20 cellular contexts compared by ENCODE assay signal in the genomic region with DNA sequence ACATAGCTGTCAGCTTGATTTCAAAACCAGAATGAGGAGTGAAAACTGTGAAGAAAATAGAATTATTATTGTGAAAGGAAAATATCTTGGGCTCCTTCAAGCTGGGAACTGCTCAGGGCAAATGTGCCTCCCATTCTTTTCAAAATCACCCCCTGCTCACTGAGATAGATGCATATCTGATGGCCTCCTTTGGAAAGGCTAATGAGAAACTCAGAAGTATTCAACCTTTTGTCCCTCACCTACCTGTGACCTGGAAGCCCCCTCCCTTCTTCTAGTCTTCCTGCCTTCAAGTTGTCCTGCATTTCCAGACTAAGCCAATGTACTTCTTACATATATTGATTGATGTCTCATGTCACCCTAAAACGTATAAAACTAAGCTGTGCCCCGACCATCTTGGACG.
DNase-seq lines count a peak whose midpoint lies in the region; ATAC-seq, FAIRE-seq and TF ChIP-seq lines count a peak whose summit lies in the region.
"Had no signal": no experiment of that assay in that cellular context is flagged by ENCODE, and none has a peak within 500 bp of the region (broad histone marks: within the 10 kb centered on the region; RNA-seq: fewer than 3 reads in every experiment).

No MANE protein-coding gene starts in this region.

- POLR2A ChIA-PET in H1 (lab: Charles Lee; ENCODE audit: partially characterized antibody): interaction anchor here (0.7 to 3.1 kb wide), 4 partner anchors 10 to 35 kb away, joined by 3 to 27 read pairs (median 4); no protein-coding TSS in a partner anchor

- H3K4me2 ChIP-seq in H9 (ENCODE audit: insufficient read depth, insufficient read length, low read length) (no peak overlapping the region), H1 (ENCODE audit: insufficient read depth in 1 of 2, low read depth in 2 of 2, low read length in 2 of 2) (0 out of 4 replicates have a peak overlapping the region, but pooled peaks of 1 of the 2 experiments have one; percentile 8), mesendoderm (ENCODE audit: low read length) (no peak overlapping the region)
- H3K4me2 ChIP-seq: KMS-11 had no signal

- H3K27me3 Mint-ChIP-seq in H9 (ENCODE audit: low read depth): no peaks in the 10 kb centered on the region; the same call in 1 of the 2 replicates

- CTCF ChIA-PET in H1 (lab: Charles Lee; ENCODE audit: partially characterized antibody): interaction anchor here (1.0 to 1.6 kb wide), 7 partner anchors 9 to 184 kb away, joined by 3 to 6 read pairs (median 3); no protein-coding TSS in a partner anchor

- peak overlapping the region; percentile 51 to 78 (median 53); a peak in 6 of 7 replicates for H3K27ac Mint-ChIP-seq in H9
- H3K27ac Mint-ChIP-seq: CD4-positive, CD25-positive, alpha-beta regulatory T cell; CD8-positive, alpha-beta memory T cell had no signal

- H2BK5ac ChIP-seq in H9 (ENCODE audit: insufficient read length, low read length): no peak overlapping the region
- H2BK5ac ChIP-seq in H1 (ENCODE audit: low read depth, low read length): peak overlapping the region; percentile 96; the same call in 1 of the 2 replicates
- H2BK5ac ChIP-seq in mesendoderm (ENCODE audit: low read length): peak overlapping the region; percentile 99

- TF ChIP-seq RAD21 in H1 (IDR thresholded peaks at IDR 0.05 in 1 of 2, conservative IDR thresholded peaks at IDR 0.05 in 1 of 2; ENCODE audit: low read depth in 2 of 2, low read length in 2 of 2): no peak

- no peaks in the 10 kb centered on the region for H3K79me2 ChIP-seq in H9 (ENCODE audit: insufficient read depth, low read length)
- H3K79me2 ChIP-seq in H1 (ENCODE audit: control insufficient read depth in 1 of 2, insufficient read depth in 2 of 2, low read length in 2 of 2): no peaks in the 10 kb centered on the region
- H3K79me2 ChIP-seq in mesendoderm (ENCODE audit: control insufficient read depth, insufficient read depth, low read length): no peaks in the 10 kb centered on the region

- H3K4ac ChIP-seq in H9 (ENCODE audit: low read depth, low read length): no peak overlapping the region
- H3K4ac ChIP-seq in H1 (replicated peaks; ENCODE audit: insufficient read length, low read depth, low read length): peak overlapping the region; percentile 85
- H3K4ac ChIP-seq in mesendoderm (ENCODE audit: low read depth, low read length): peak overlapping the region; percentile 93

- H3K23me2 ChIP-seq in H9 (ENCODE audit: insufficient read length, low read depth, low read length, poor library complexity, severe bottlenecking) (no peaks in the 10 kb centered on the region), H1 (ENCODE audit: low read depth, low read length) (no peaks in the 10 kb centered on the region)

- WGBS in H9 (ENCODE audit: extremely low coverage, insufficient read length, low lambda C conversion rate): no CpG with 5 or more reads among the region's 3 CpGs
- WGBS in H1 (ENCODE audit: extremely low coverage in 1 of 2, insufficient coverage in 1 of 2, insufficient read length in 1 of 2, insufficient replicate concordance in 2 of 2, low coverage in 1 of 2, low lambda C conversion rate in 2 of 2, missing lambda C conversion rate in 1 of 2), 2 experiments: 57% methylated on average over 3 of the region's 3 CpGs; no CpG with 5 or more reads in 1 of the 2 experiments
- WGBS in mesendoderm (ENCODE audit: extremely low coverage, insufficient coverage, low lambda C conversion rate): no CpG with 5 or more reads among the region's 3 CpGs

- H3K9ac ChIP-seq in H9 (ENCODE audit: extremely low read depth, insufficient read length, low read length): no peak overlapping the region
- H3K9ac ChIP-seq in H1 (replicated peaks in 1 of 4; ENCODE audit: extremely low read depth in 1 of 4, low read depth in 3 of 4, low read length in 3 of 4): no peak overlapping the region
- H3K9ac ChIP-seq in mesendoderm (ENCODE audit: low read length): no peak overlapping the region
- H3K9ac ChIP-seq: KMS-11 had no signal

- TF ChIP-seq CTCF in H9 (conservative IDR thresholded peaks at IDR 0.05) (no peak), H1 (IDR thresholded peaks at IDR 0.05; ENCODE audit: control extremely low read depth in 1 of 3, insufficient read depth in 1 of 3, low read depth in 1 of 3, low read length in 3 of 3) (no peak)

- H4K20me1 ChIP-seq in H9 (ENCODE audit: control insufficient read depth, insufficient read depth, insufficient read length): no peaks in the 10 kb centered on the region
- no peaks in the 10 kb centered on the region for H4K20me1 ChIP-seq in H1 (replicated peaks in 1 of 2; ENCODE audit: control insufficient read depth in 1 of 2, insufficient read depth in 2 of 2, low read length in 2 of 2)

- FAIRE-seq in H1 (lab: Jason Lieb, UNC): peak; percentile 13
- FAIRE-seq: A204.1, GM12878 had no signal

- H2AK5ac ChIP-seq in H9 (ENCODE audit: insufficient read length, low read length) (no peak overlapping the region), H1 (ENCODE audit: low read depth, low read length) (peak overlapping the region; percentile 42; the same call in 1 of the 2 replicates), mesendoderm (ENCODE audit: low read length) (no peak overlapping the region)

- H3K36me3 Mint-ChIP-seq in H9 (ENCODE audit: insufficient read depth in 1 of 3, low read depth in 3 of 3): no peaks in the 10 kb centered on the region; a peak in 1 of 7 replicates
- H3K36me3 Mint-ChIP-seq: CD4-positive, CD25-positive, alpha-beta regulatory T cell; CD8-positive, alpha-beta memory T cell had no signal

- H3K27me3 ChIP-seq in H9 (ENCODE audit: insufficient read depth, low read length) (no peaks in the 10 kb centered on the region), H1 (replicated peaks in 1 of 4; ENCODE audit: control insufficient read depth in 3 of 4, extremely low read depth in 1 of 4, insufficient read depth in 3 of 4, low read length in 3 of 4) (no peaks in the 10 kb centered on the region), mesendoderm (ENCODE audit: insufficient read depth, low read length, poor library complexity) (no peaks in the 10 kb centered on the region)
- H3K27me3 ChIP-seq: BE2C had no signal

- H2BK12ac ChIP-seq in H9 (ENCODE audit: insufficient read length, low read depth, low read length) (no peak overlapping the region), H1 (ENCODE audit: low read depth, low read length) (peak overlapping the region; percentile 94; the same call in 1 of the 2 replicates)

- H3T11ph ChIP-seq in H9 (ENCODE audit: low read length): no peak overlapping the region

- H2BK20ac ChIP-seq in H9 (ENCODE audit: low read depth, low read length, poor library complexity, severe bottlenecking): no peak overlapping the region
- peak overlapping the region; percentile 98; the same call in 1 of the 2 replicates for H2BK20ac ChIP-seq in H1 (ENCODE audit: low read length)

- H3K79me1 ChIP-seq in H9 (ENCODE audit: insufficient read depth, low read depth, low read length, poor library complexity, severe bottlenecking) (no peaks in the 10 kb centered on the region), H1 (ENCODE audit: low read depth, low read length) (no peaks in the 10 kb centered on the region), mesendoderm (ENCODE audit: low read length) (no peaks in the 10 kb centered on the region)

- DNase-seq in H9 (no peak), H1 (ENCODE audit: low read depth in 1 of 2, low spot score in 2 of 2) (no peak), mesendoderm (peak; percentile 67), DMS53 treated with DMSO at 0.1 percent for 48 hours (lab: John Stamatoyannopoulos, UW; ENCODE audit: unreplicated experiment) (no peak), iPS-NIHi11 (ENCODE audit: low spot score) (no peak)
- DNase-seq in stimulated activated CD4-positive, alpha-beta T cell treated with anti-CD3 and anti-CD28 coated beads, Interleukin-1b, Interleukin-23, amount 100 ng/mL, for 48 hours: no peak
- DNase-seq: ACHN; BE2C; C1 segment of cervical spinal cord; Caco-2; CD4-positive, CD25-positive, alpha-beta regulatory T cell; CD8-positive, alpha-beta memory T cell; DMS153; DMS79 treated with DMSO at 0.1 percent for 48 hours; GOT3 had no signal

- no peak overlapping the region for H3K18ac ChIP-seq in H9 (ENCODE audit: insufficient read length, low read depth, low read length)
- peak overlapping the region; percentile 93 for H3K18ac ChIP-seq in H1 (ENCODE audit: extremely low read depth, low read length)
- H3K18ac ChIP-seq in mesendoderm (ENCODE audit: low read length): no peak overlapping the region

- H3K27ac ChIP-seq in H9 (ENCODE audit: insufficient read length, low read depth, low read length): peak overlapping the region; percentile 53
- no peak overlapping the region for H3K27ac ChIP-seq in H1 (ENCODE audit: low read depth, low read length)
- H3K27ac ChIP-seq in mesendoderm (ENCODE audit: low read depth, low read length): peak overlapping the region; percentile 64
- H3K27ac ChIP-seq: KMS-11 had no signal

- no peaks in the 10 kb centered on the region; a peak in 1 of 5 replicates for H3K9me3 Mint-ChIP-seq in H9
- H3K9me3 Mint-ChIP-seq: CD4-positive, CD25-positive, alpha-beta regulatory T cell had no signal

- H2BK120ac ChIP-seq in H9 (ENCODE audit: low read depth, low read length, poor library complexity, severe bottlenecking) (no peak overlapping the region), H1 (replicated peaks; ENCODE audit: low read depth, low read length) (peak overlapping the region; percentile 99), mesendoderm (ENCODE audit: low read depth, low read length) (peak overlapping the region; percentile 19)

- no peak overlapping the region for H3K56ac ChIP-seq in H9 (ENCODE audit: insufficient read length, low read depth, low read length)
- peak overlapping the region; percentile 51 for H3K56ac ChIP-seq in H1 (replicated peaks; ENCODE audit: insufficient read length, low read depth, low read length)
- H3K56ac ChIP-seq in mesendoderm (ENCODE audit: low read length): peak overlapping the region; percentile 70

- TF ChIP-seq POLR2A in H1 (IDR thresholded peaks at IDR 0.05; ENCODE audit: control extremely low read depth in 1 of 2, low read depth in 2 of 2, low read length in 2 of 2): no peak

- H2AFZ ChIP-seq in H9 (ENCODE audit: low read length) (no peak overlapping the region), H1 (ENCODE audit: low read length) (no peak overlapping the region)

- no peak for TF ChIP-seq EP300 in H1 (IDR thresholded peaks at IDR 0.05; ENCODE audit: borderline replicate concordance in 1 of 2, low read depth in 2 of 2, low read length in 2 of 2)

- H3K36me3 ChIP-seq in H1 (ENCODE audit: control insufficient read depth in 2 of 4, insufficient read depth in 4 of 4, low read length in 3 of 4): no peaks in the 10 kb centered on the region
- no peaks in the 10 kb centered on the region for H3K36me3 ChIP-seq in mesendoderm (ENCODE audit: control insufficient read depth, insufficient read depth, low read length)
- H3K36me3 ChIP-seq: BE2C, HAP-1 had no signal

- H3K14ac ChIP-seq in H9 (ENCODE audit: insufficient read depth, low read length): no peak overlapping the region
- no peak overlapping the region for H3K14ac ChIP-seq in H1 (ENCODE audit: insufficient read length)

- no peak overlapping the region for H3K4me3 ChIP-seq in H1 (ENCODE audit: extremely low read depth in 1 of 4, insufficient read depth in 2 of 4, low read depth in 3 of 4, low read length in 4 of 4)
- no peak overlapping the region for H3K4me3 ChIP-seq in mesendoderm (ENCODE audit: low read length)
- H3K4me3 ChIP-seq: GM12878, HAP-1 had no signal

- H3K4me1 ChIP-seq in H9 (ENCODE audit: insufficient read depth, low read length) (peaks cover 8% of the 10 kb centered on the region; the same call in 1 of the 2 replicates), H1 (replicated peaks in 1 of 4; ENCODE audit: control insufficient read depth in 3 of 4, insufficient read depth in 4 of 4, low read length in 3 of 4) (peaks cover 0 to 19% (median 12%) of the 10 kb centered on the region in 4 experiments; a peak in 4 of 7 replicates), mesendoderm (ENCODE audit: control insufficient read depth, low read depth, low read length) (peaks cover 19% of the 10 kb centered on the region)
- H3K4me1 ChIP-seq: BE2C, HAP-1 had no signal

- no peak overlapping the region for H3K23ac ChIP-seq in H9 (ENCODE audit: insufficient read length, low read depth, low read length)
- no peak overlapping the region for H3K23ac ChIP-seq in H1 (ENCODE audit: insufficient read length)
- no peak overlapping the region for H3K23ac ChIP-seq in mesendoderm (ENCODE audit: low read length)

- no peak overlapping the region for H3K4me3 Mint-ChIP-seq in H9
- H3K4me3 Mint-ChIP-seq: CD4-positive, CD25-positive, alpha-beta regulatory T cell; CD8-positive, alpha-beta memory T cell had no signal

- H2BK15ac ChIP-seq in H9 (ENCODE audit: low read depth, low read length) (no peak overlapping the region), H1 (ENCODE audit: low read length) (no peak overlapping the region), mesendoderm (replicated peaks; ENCODE audit: low read depth) (no peak overlapping the region)

- H3K9me3 ChIP-seq in H9 (ENCODE audit: control insufficient read depth, low read depth, low read length) (no peaks in the 10 kb centered on the region), H1 (ENCODE audit: insufficient read depth in 2 of 2, low read depth in 1 of 2, low read length in 1 of 2) (0 out of 4 replicates have a peak, but pooled peaks cover 0 to 3% of the 10 kb centered on the region in 2 experiments)
- H3K9me3 ChIP-seq: BE2C, Caco-2, HAP-1 had no signal

- H4K5ac ChIP-seq in H9 (ENCODE audit: insufficient read length, low read depth, low read length) (no peak overlapping the region), H1 (ENCODE audit: insufficient read length, low read depth, low read length) (peak overlapping the region; percentile 74), mesendoderm (ENCODE audit: low read length) (no peak overlapping the region)

- H3K4me1 Mint-ChIP-seq in H9: peaks cover 50 to 65% of the 10 kb centered on the region in 2 experiments
- H3K4me1 Mint-ChIP-seq: CD8-positive, alpha-beta memory T cell had no signal

- ATAC-seq in GM18861 (IDR thresholded peaks at IDR 0.05; ENCODE audit: unreplicated experiment): no peak
- ATAC-seq: GM12878 had no signal

- H4K91ac ChIP-seq in H9 (ENCODE audit: insufficient read length, low read depth, low read length): no peak overlapping the region
- H4K91ac ChIP-seq in H1 (replicated peaks; ENCODE audit: insufficient read length, low read length): peak overlapping the region; percentile 93

- H4K8ac ChIP-seq in H9 (replicated peaks; ENCODE audit: insufficient read length, low read depth, low read length) (no peak overlapping the region), H1 (ENCODE audit: extremely low read depth, insufficient read depth, low read length) (no peak overlapping the region), mesendoderm (ENCODE audit: low read depth, low read length) (no peak overlapping the region)
